Comparison of ENCODE assay signal across 15 cellular contexts in the genomic region with DNA sequence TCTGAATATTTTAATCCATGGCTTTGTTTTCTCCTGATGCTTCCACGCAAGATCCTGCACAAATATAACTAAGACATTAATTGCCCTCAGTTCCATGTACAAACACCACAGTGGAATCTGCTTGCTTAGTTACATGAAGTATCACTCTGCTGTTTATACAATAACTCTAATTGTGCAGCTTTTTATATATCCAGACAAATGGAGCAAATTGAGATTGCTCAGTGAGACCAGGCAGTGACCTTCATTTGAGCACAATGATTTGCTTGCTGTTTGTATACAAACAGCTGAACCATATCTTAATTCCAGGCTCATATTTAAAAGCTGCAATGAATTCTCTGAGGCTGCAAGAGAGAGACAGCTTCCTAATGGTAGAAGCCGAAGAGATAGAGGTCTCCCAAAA.
A peak's percentile ranks its signal among the peaks of the same experiment; 100 is the strongest.
DNase-seq lines count a peak whose midpoint lies in the region; ATAC-seq and TF ChIP-seq lines count a peak whose summit lies in the region.
"Had no signal": no experiment of that assay in that cellular context is flagged by ENCODE, and none has a peak within 500 bp of the region (broad histone marks: within the 10 kb centered on the region; RNA-seq: fewer than 3 reads in every experiment).

No MANE protein-coding gene starts in this region.

- peaks cover 0 to 1% (median 0%) of the 10 kb centered on the region in 7 donors for H3K9me3 Mint-ChIP-seq in CD14-positive monocyte
- H3K9me3 Mint-ChIP-seq: CD4-positive, alpha-beta T cell; H9 had no signal

- DNase-seq in COR-L47 (lab: John Stamatoyannopoulos, UW): peak; percentile 22
- DNase-seq in NCI-H69 (lab: John Stamatoyannopoulos, UW): peak; percentile 90
- no peak for DNase-seq in stimulated activated CD4-positive, alpha-beta T cell treated with anti-CD3 and anti-CD28 coated beads, Interleukin-12 subunit alpha, Interleukin-12 subunit beta, amount 100 ng/mL, for 4 hours
- DNase-seq in CD14-positive monocyte (ENCODE audit: low spot score): no peak
- no peak for DNase-seq in NCI-H1694 (lab: John Stamatoyannopoulos, UW)
- no peak for DNase-seq in left cardiac atrium
- DNase-seq: ACHN; CD4-positive, alpha-beta T cell; DMS153; EL; GOT3; H9 had no signal

- no peak for ATAC-seq in left cardiac atrium

- no peaks in the 10 kb centered on the region for H4K20me1 ChIP-seq in Loucy (ENCODE audit: insufficient read depth, low read length, poor library complexity, severe bottlenecking)
- H4K20me1 ChIP-seq: BLaER1 treated with 17β-estradiol and CSF1 and Interleukin-3, amounts not matched to agents 10 nM and 100 nM had no signal

- no peak overlapping the region for H3K4me3 Mint-ChIP-seq in CD14-positive monocyte
- H3K4me3 Mint-ChIP-seq: CD4-positive, alpha-beta T cell; H9 had no signal

- H3K9me2 ChIP-seq in Loucy (replicated peaks; ENCODE audit: low read depth, low read length): no peaks in the 10 kb centered on the region

- no peaks in the 10 kb centered on the region for H3K36me3 ChIP-seq in Loucy (ENCODE audit: insufficient read depth, low read length)
- H3K36me3 ChIP-seq in endocrine pancreas (ENCODE audit: control insufficient read depth, insufficient read depth, low read length): no peaks in the 10 kb centered on the region
- H3K36me3 ChIP-seq: BLaER1 treated with 17β-estradiol and CSF1 and Interleukin-3, amounts not matched to agents 10 nM and 100 nM had no signal

- H3K4me2 ChIP-seq in Loucy (ENCODE audit: low read depth, low read length, poor library complexity, severe bottlenecking): peak overlapping the region; percentile 21

- TF ChIP-seq CTCF in Loucy (conservative IDR thresholded peaks at IDR 0.05; ENCODE audit: low read length) (no peak), CD14-positive monocyte (IDR thresholded peaks at IDR 0.05) (no peak)

- H3K36me3 Mint-ChIP-seq in CD14-positive monocyte: no peaks in the 10 kb centered on the region

- no peaks in the 10 kb centered on the region for H3F3A ChIP-seq in Loucy (ENCODE audit: low read depth)

- intact Hi-C loops in CD14-positive monocyte (cut with micrococcal nuclease) (no loop called here), left cardiac atrium (cut with DNase I) (no loop called here)

- no peak overlapping the region for H3K9ac ChIP-seq in Loucy (ENCODE audit: low read depth, low read length, poor library complexity, severe bottlenecking)
- no peak overlapping the region for H3K9ac ChIP-seq in endocrine pancreas (ENCODE audit: control insufficient read depth, insufficient read depth, low read length)
- H3K9ac ChIP-seq: BLaER1 treated with 17β-estradiol and CSF1 and Interleukin-3, amounts not matched to agents 10 nM and 100 nM had no signal

- H3K4me1 ChIP-seq in Loucy (ENCODE audit: insufficient read depth, low read length, poor library complexity, severe bottlenecking) (peaks cover 46% of the 10 kb centered on the region), endocrine pancreas (ENCODE audit: control insufficient read depth, insufficient read depth, low read length) (peaks cover 32% of the 10 kb centered on the region)

- H3K4me3 ChIP-seq in Loucy (ENCODE audit: low read length, poor library complexity, severe bottlenecking) (no peak overlapping the region), endocrine pancreas (ENCODE audit: control insufficient read depth, insufficient read depth, low read length) (peak overlapping the region; percentile 54)
- H3K4me3 ChIP-seq: BLaER1 treated with 17β-estradiol and CSF1 and Interleukin-3, amounts not matched to agents 10 nM and 100 nM had no signal

- H3K79me2 ChIP-seq in Loucy (ENCODE audit: insufficient read depth, low read length): no peaks in the 10 kb centered on the region

- H3K27me3 ChIP-seq in Loucy (ENCODE audit: insufficient read depth, low read length, poor library complexity, severe bottlenecking) (no peaks in the 10 kb centered on the region), endocrine pancreas (ENCODE audit: control insufficient read depth, insufficient read depth, low read length) (no peaks in the 10 kb centered on the region)
- H3K27me3 ChIP-seq: BLaER1 treated with 17β-estradiol and CSF1 and Interleukin-3, amounts not matched to agents 10 nM and 100 nM had no signal

- H3K27ac Mint-ChIP-seq in CD14-positive monocyte: no peak overlapping the region
- H3K27ac Mint-ChIP-seq: CD4-positive, alpha-beta T cell; H9 had no signal

- peaks cover 0 to 10% (median 6%) of the 10 kb centered on the region in 3 donors for H3K27me3 Mint-ChIP-seq in CD14-positive monocyte (ENCODE audit: low read depth in 3 of 3)

- no peak overlapping the region for H2AFZ ChIP-seq in Loucy (ENCODE audit: low read length)

- H3K9me3 ChIP-seq in Loucy (ENCODE audit: insufficient read depth, low read depth, low read length) (no peaks in the 10 kb centered on the region), endocrine pancreas (ENCODE audit: control insufficient read depth, low read length) (no peaks in the 10 kb centered on the region)
- H3K9me3 ChIP-seq: BLaER1 treated with 17β-estradiol and CSF1 and Interleukin-3, amounts not matched to agents 10 nM and 100 nM had no signal

- no peaks in the 10 kb centered on the region for H3K4me1 Mint-ChIP-seq in CD14-positive monocyte

Comparison
In these comparisons a context has a peak if more than half of its experiments do, and no peak if none do; other contexts are left out.
1. DNase-seq: peak in COR-L47 (single experiment) and NCI-H69 (single experiment); none in stimulated activated CD4-positive, alpha-beta T cell treated with anti-CD3 and anti-CD28 coated beads, Interleukin-12 subunit alpha, Interleukin-12 subunit beta, amount 100 ng/mL, for 4 hours (single experiment), CD14-positive monocyte (single experiment), NCI-H1694 (single experiment) and left cardiac atrium (single experiment).